ENCODE assay signal across 1 cellular context in the genomic region with DNA sequence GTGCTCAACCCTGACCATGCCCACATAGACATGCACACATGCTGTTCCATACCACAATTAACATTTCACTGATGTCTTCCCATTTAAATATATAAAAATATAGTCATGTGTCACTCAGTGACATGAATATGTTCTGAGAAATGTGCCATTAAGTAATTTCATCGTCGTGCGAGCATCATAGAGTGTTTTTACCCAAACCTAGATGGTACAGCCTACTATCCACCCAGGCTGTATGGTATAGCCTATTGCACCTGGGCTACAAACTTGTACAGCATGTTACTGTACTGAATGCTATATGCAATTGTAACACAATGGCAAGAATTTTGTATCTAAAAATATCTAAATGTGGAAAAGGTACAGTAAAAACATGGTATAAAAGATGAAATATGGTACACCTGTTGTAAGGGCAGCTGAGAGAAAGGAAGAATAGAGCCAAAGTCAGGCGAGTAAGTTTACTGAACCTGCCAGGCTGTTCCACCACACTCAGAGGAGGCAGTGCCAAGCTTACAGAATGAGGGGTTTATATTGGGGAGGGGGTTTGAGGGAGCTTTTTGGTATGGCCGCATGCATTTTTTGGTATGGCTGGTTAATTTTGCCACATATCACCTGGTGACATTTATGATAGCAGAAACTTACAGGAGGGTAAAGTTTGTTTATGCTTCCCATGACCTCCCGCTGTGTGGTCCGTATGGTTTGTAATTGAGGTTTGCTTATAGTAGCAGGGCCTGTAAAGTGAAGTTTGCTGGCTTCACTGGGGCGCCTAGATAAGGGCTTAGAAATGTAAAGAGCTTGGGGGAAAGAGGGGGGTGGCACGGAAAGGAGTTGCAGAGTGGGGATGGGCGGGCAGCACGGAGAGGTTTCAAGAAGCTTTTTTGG.
TF ChIP-seq lines count a peak whose summit lies in the region.

No MANE protein-coding gene starts in this region.

TF ChIP-seq in K562, 482 proteins besides CTCF, POLR2A, EP300 and RAD21 (continued from another document and continues in another):
- TF ChIP-seq, protein P1, sequence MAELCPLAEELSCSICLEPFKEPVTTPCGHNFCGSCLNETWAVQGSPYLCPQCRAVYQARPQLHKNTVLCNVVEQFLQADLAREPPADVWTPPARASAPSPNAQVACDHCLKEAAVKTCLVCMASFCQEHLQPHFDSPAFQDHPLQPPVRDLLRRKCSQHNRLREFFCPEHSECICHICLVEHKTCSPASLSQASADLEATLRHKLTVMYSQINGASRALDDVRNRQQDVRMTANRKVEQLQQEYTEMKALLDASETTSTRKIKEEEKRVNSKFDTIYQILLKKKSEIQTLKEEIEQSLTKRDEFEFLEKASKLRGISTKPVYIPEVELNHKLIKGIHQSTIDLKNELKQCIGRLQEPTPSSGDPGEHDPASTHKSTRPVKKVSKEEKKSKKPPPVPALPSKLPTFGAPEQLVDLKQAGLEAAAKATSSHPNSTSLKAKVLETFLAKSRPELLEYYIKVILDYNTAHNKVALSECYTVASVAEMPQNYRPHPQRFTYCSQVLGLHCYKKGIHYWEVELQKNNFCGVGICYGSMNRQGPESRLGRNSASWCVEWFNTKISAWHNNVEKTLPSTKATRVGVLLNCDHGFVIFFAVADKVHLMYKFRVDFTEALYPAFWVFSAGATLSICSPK (IDR thresholded peaks at IDR 0.05; ENCODE audit: borderline replicate concordance): no peak
- peak; percentile 81 for TF ChIP-seq TCF3 (CRISPR knock-in tag; IDR thresholded peaks at IDR 0.05)
- TF ChIP-seq ZNF253 (CRISPR knock-in tag; conservative IDR thresholded peaks at IDR 0.05): no peak
- no peak for TF ChIP-seq KLF10 (CRISPR knock-in tag; IDR thresholded peaks at IDR 0.05)
- TF ChIP-seq, protein P2, sequence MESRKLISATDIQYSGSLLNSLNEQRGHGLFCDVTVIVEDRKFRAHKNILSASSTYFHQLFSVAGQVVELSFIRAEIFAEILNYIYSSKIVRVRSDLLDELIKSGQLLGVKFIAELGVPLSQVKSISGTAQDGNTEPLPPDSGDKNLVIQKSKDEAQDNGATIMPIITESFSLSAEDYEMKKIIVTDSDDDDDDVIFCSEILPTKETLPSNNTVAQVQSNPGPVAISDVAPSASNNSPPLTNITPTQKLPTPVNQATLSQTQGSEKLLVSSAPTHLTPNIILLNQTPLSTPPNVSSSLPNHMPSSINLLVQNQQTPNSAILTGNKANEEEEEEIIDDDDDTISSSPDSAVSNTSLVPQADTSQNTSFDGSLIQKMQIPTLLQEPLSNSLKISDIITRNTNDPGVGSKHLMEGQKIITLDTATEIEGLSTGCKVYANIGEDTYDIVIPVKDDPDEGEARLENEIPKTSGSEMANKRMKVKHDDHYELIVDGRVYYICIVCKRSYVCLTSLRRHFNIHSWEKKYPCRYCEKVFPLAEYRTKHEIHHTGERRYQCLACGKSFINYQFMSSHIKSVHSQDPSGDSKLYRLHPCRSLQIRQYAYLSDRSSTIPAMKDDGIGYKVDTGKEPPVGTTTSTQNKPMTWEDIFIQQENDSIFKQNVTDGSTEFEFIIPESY (CRISPR knock-in tag; IDR thresholded peaks at IDR 0.05): no peak
- TF ChIP-seq MTA2 (IDR thresholded peaks at IDR 0.05; ENCODE audit: low read depth): peak; percentile 60; the same call in 1 of the 2 replicates
- no peak for TF ChIP-seq L3MBTL2 (IDR thresholded peaks at IDR 0.05)
- TF ChIP-seq, protein P3, sequence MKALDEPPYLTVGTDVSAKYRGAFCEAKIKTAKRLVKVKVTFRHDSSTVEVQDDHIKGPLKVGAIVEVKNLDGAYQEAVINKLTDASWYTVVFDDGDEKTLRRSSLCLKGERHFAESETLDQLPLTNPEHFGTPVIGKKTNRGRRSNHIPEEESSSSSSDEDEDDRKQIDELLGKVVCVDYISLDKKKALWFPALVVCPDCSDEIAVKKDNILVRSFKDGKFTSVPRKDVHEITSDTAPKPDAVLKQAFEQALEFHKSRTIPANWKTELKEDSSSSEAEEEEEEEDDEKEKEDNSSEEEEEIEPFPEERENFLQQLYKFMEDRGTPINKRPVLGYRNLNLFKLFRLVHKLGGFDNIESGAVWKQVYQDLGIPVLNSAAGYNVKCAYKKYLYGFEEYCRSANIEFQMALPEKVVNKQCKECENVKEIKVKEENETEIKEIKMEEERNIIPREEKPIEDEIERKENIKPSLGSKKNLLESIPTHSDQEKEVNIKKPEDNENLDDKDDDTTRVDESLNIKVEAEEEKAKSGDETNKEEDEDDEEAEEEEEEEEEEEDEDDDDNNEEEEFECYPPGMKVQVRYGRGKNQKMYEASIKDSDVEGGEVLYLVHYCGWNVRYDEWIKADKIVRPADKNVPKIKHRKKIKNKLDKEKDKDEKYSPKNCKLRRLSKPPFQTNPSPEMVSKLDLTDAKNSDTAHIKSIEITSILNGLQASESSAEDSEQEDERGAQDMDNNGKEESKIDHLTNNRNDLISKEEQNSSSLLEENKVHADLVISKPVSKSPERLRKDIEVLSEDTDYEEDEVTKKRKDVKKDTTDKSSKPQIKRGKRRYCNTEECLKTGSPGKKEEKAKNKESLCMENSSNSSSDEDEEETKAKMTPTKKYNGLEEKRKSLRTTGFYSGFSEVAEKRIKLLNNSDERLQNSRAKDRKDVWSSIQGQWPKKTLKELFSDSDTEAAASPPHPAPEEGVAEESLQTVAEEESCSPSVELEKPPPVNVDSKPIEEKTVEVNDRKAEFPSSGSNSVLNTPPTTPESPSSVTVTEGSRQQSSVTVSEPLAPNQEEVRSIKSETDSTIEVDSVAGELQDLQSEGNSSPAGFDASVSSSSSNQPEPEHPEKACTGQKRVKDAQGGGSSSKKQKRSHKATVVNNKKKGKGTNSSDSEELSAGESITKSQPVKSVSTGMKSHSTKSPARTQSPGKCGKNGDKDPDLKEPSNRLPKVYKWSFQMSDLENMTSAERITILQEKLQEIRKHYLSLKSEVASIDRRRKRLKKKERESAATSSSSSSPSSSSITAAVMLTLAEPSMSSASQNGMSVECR (CRISPR knock-in tag; IDR thresholded peaks at IDR 0.05): no peak
- TF ChIP-seq RBM39 (optimal IDR thresholded peaks at IDR 0.05; ENCODE audit: low read depth, low read length): no peak
- TF ChIP-seq, protein P4, sequence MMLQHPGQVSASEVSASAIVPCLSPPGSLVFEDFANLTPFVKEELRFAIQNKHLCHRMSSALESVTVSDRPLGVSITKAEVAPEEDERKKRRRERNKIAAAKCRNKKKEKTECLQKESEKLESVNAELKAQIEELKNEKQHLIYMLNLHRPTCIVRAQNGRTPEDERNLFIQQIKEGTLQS (IDR thresholded peaks at IDR 0.05): no peak
- TF ChIP-seq, protein P4 (CRISPR knock-in tag; conservative IDR thresholded peaks at IDR 0.05): no peak
- no peak for TF ChIP-seq RFX5 (IDR thresholded peaks at IDR 0.05; ENCODE audit: low read depth, low read length)
- 0 out of 4 replicates have a peak, but pooled peaks of 1 of the 2 experiments have one; percentile 12 for TF ChIP-seq FOXK2 (conservative IDR thresholded peaks at IDR 0.05 in 1 of 2, IDR thresholded peaks at IDR 0.05 in 1 of 2; ENCODE audit: low read depth in 2 of 2)
- TF ChIP-seq MXI1 (IDR thresholded peaks at IDR 0.05; ENCODE audit: low read depth, low read length): no peak
- TF ChIP-seq CREM (IDR thresholded peaks at IDR 0.05; ENCODE audit: low read depth): peak; percentile 28; the same call in 1 of the 2 replicates
- no peak for TF ChIP-seq SMC3 (conservative IDR thresholded peaks at IDR 0.05; ENCODE audit: insufficient read depth, low read depth, low read length)
- 0 out of 2 replicates have a peak, but pooled peaks have one; percentile 64 for TF ChIP-seq NFRKB (IDR thresholded peaks at IDR 0.05; ENCODE audit: low read depth)
- no peak for TF ChIP-seq ZC3H4 (CRISPR knock-in tag; IDR thresholded peaks at IDR 0.05; ENCODE audit: borderline replicate concordance)
- TF ChIP-seq SMAD3 (CRISPR knock-in tag; conservative IDR thresholded peaks at IDR 0.05): no peak
- TF ChIP-seq, protein P5, sequence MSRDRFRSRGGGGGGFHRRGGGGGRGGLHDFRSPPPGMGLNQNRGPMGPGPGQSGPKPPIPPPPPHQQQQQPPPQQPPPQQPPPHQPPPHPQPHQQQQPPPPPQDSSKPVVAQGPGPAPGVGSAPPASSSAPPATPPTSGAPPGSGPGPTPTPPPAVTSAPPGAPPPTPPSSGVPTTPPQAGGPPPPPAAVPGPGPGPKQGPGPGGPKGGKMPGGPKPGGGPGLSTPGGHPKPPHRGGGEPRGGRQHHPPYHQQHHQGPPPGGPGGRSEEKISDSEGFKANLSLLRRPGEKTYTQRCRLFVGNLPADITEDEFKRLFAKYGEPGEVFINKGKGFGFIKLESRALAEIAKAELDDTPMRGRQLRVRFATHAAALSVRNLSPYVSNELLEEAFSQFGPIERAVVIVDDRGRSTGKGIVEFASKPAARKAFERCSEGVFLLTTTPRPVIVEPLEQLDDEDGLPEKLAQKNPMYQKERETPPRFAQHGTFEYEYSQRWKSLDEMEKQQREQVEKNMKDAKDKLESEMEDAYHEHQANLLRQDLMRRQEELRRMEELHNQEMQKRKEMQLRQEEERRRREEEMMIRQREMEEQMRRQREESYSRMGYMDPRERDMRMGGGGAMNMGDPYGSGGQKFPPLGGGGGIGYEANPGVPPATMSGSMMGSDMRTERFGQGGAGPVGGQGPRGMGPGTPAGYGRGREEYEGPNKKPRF (IDR thresholded peaks at IDR 0.05; ENCODE audit: low read depth, low read length): no peak
- TF ChIP-seq TRIM24 (IDR thresholded peaks at IDR 0.05): 0 out of 4 replicates have a peak, but pooled peaks of 1 of the 2 experiments have one; percentile 13
- TF ChIP-seq ETV6 (IDR thresholded peaks at IDR 0.05; ENCODE audit: borderline replicate concordance in 1 of 2, low read depth in 2 of 2, low read length in 1 of 2): no peak
- no peak for TF ChIP-seq ETV6 (CRISPR knock-in tag; IDR thresholded peaks at IDR 0.05; ENCODE audit: borderline replicate concordance)
- no peak for TF ChIP-seq HMG20A (CRISPR knock-in tag; conservative IDR thresholded peaks at IDR 0.05)
- TF ChIP-seq BRCA1 (IDR thresholded peaks at IDR 0.05): no peak
- no peak for TF ChIP-seq BRCA1 (CRISPR knock-in tag; IDR thresholded peaks at IDR 0.05)
- 0 out of 2 replicates have a peak, but pooled peaks have one; percentile 11 for TF ChIP-seq LCOR (CRISPR knock-in tag; IDR thresholded peaks at IDR 0.05)
- TF ChIP-seq C11orf30 (IDR thresholded peaks at IDR 0.05; ENCODE audit: low read depth): no peak
- no peak for TF ChIP-seq FOXK1 (CRISPR knock-in tag; IDR thresholded peaks at IDR 0.05; ENCODE audit: borderline replicate concordance)
- TF ChIP-seq, protein P6, sequence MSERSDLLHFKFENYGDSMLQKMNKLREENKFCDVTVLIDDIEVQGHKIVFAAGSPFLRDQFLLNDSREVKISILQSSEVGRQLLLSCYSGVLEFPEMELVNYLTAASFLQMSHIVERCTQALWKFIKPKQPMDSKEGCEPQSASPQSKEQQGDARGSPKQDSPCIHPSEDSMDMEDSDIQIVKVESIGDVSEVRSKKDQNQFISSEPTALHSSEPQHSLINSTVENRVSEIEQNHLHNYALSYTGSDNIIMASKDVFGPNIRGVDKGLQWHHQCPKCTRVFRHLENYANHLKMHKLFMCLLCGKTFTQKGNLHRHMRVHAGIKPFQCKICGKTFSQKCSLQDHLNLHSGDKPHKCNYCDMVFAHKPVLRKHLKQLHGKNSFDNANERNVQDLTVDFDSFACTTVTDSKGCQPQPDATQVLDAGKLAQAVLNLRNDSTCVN (CRISPR knock-in tag; IDR thresholded peaks at IDR 0.05): no peak
- TF ChIP-seq, protein P7, sequence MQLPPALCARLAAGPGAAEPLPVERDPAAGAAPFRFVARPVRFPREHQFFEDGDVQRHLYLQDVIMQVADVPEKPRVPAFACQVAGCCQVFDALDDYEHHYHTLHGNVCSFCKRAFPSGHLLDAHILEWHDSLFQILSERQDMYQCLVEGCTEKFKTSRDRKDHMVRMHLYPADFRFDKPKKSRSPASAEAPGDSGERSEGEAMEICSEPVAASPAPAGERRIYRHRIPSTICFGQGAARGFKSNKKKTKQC (CRISPR knock-in tag; IDR thresholded peaks at IDR 0.05): no peak
- TF ChIP-seq, protein P8, sequence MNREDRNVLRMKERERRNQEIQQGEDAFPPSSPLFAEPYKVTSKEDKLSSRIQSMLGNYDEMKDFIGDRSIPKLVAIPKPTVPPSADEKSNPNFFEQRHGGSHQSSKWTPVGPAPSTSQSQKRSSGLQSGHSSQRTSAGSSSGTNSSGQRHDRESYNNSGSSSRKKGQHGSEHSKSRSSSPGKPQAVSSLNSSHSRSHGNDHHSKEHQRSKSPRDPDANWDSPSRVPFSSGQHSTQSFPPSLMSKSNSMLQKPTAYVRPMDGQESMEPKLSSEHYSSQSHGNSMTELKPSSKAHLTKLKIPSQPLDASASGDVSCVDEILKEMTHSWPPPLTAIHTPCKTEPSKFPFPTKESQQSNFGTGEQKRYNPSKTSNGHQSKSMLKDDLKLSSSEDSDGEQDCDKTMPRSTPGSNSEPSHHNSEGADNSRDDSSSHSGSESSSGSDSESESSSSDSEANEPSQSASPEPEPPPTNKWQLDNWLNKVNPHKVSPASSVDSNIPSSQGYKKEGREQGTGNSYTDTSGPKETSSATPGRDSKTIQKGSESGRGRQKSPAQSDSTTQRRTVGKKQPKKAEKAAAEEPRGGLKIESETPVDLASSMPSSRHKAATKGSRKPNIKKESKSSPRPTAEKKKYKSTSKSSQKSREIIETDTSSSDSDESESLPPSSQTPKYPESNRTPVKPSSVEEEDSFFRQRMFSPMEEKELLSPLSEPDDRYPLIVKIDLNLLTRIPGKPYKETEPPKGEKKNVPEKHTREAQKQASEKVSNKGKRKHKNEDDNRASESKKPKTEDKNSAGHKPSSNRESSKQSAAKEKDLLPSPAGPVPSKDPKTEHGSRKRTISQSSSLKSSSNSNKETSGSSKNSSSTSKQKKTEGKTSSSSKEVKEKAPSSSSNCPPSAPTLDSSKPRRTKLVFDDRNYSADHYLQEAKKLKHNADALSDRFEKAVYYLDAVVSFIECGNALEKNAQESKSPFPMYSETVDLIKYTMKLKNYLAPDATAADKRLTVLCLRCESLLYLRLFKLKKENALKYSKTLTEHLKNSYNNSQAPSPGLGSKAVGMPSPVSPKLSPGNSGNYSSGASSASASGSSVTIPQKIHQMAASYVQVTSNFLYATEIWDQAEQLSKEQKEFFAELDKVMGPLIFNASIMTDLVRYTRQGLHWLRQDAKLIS (CRISPR knock-in tag; IDR thresholded peaks at IDR 0.05): no peak
- no peak for TF ChIP-seq SMARCB1 (IDR thresholded peaks at IDR 0.05; ENCODE audit: insufficient read length, low read depth)
- TF ChIP-seq, protein P9, sequence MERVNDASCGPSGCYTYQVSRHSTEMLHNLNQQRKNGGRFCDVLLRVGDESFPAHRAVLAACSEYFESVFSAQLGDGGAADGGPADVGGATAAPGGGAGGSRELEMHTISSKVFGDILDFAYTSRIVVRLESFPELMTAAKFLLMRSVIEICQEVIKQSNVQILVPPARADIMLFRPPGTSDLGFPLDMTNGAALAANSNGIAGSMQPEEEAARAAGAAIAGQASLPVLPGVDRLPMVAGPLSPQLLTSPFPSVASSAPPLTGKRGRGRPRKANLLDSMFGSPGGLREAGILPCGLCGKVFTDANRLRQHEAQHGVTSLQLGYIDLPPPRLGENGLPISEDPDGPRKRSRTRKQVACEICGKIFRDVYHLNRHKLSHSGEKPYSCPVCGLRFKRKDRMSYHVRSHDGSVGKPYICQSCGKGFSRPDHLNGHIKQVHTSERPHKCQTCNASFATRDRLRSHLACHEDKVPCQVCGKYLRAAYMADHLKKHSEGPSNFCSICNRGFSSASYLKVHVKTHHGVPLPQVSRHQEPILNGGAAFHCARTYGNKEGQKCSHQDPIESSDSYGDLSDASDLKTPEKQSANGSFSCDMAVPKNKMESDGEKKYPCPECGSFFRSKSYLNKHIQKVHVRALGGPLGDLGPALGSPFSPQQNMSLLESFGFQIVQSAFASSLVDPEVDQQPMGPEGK (CRISPR knock-in tag; IDR thresholded peaks at IDR 0.05; ENCODE audit: borderline replicate concordance): no peak
- TF ChIP-seq SIX5 (IDR thresholded peaks at IDR 0.05; ENCODE audit: borderline replicate concordance in 1 of 2, insufficient read depth in 1 of 2, low read depth in 1 of 2, low read length in 2 of 2): no peak
- no peak for TF ChIP-seq PHTF2 (CRISPR knock-in tag; IDR thresholded peaks at IDR 0.05)
- TF ChIP-seq CREBBP (IDR thresholded peaks at IDR 0.05; ENCODE audit: low read depth, low read length): no peak
